1 cellular context compared by ENCODE assay signal in the genomic region with DNA sequence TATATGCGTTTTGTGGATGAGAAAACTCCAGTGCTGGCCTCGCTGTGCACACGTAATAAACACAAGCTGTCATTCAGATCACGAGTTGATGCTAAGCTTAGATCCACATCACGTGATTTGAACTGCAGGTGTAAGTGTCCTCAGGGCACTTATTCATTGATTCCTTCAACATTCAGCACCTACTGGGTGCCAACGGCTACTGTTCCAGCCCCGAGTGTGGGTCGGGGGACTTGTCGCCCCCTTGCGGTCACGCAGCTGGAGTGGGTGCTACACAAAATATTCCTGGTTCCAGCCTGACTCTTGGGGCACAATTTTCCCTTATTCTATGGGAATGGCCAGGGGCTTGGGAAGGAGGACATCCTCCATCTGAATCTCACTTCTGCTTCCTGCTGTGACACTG.
A peak's percentile ranks its signal among the peaks of the same experiment; 100 is the strongest.
TF ChIP-seq lines count a peak whose summit lies in the region.

No MANE protein-coding gene starts in this region.

TF ChIP-seq in K562, 482 proteins besides CTCF, POLR2A, EP300 and RAD21 (continued from another document and continues in another):
- TF ChIP-seq CTCFL (IDR thresholded peaks at IDR 0.05; ENCODE audit: borderline replicate concordance, insufficient read depth, low read depth, low read length, poor library complexity, severe bottlenecking) (peak; percentile 22), ZNF695 (CRISPR knock-in tag; IDR thresholded peaks at IDR 0.05) (no peak), SP1 (CRISPR knock-in tag; IDR thresholded peaks at IDR 0.05) (no peak), RAD51 (IDR thresholded peaks at IDR 0.05; ENCODE audit: borderline replicate concordance, low read depth) (peak; percentile 59), NR3C1 (CRISPR knock-in tag; IDR thresholded peaks at IDR 0.05) (no peak), HMBOX1 (IDR thresholded peaks at IDR 0.05) (no peak), HNRNPUL1 (IDR thresholded peaks at IDR 0.05; ENCODE audit: low read length) (no peak), BCOR (IDR thresholded peaks at IDR 0.05) (no peak), MTA3 (IDR thresholded peaks at IDR 0.05; ENCODE audit: borderline replicate concordance) (0 out of 2 replicates have a peak, but pooled peaks have one; percentile 35), PKNOX1 (IDR thresholded peaks at IDR 0.05) (0 out of 2 replicates have a peak, but pooled peaks have one; percentile 22), ZNF707 (CRISPR knock-in tag; conservative IDR thresholded peaks at IDR 0.05) (no peak), ZNF282 (CRISPR knock-in tag; IDR thresholded peaks at IDR 0.05) (no peak), ZFP36 (IDR thresholded peaks at IDR 0.05; ENCODE audit: low read depth, low read length, partially characterized antibody) (peak; percentile 4), RBM39 (optimal IDR thresholded peaks at IDR 0.05; ENCODE audit: low read depth, low read length) (no peak), ZNF696 (CRISPR knock-in tag; conservative IDR thresholded peaks at IDR 0.05) (no peak), ZNF408 (CRISPR knock-in tag; IDR thresholded peaks at IDR 0.05; ENCODE audit: low read depth) (no peak), SAFB (IDR thresholded peaks at IDR 0.05; ENCODE audit: borderline replicate concordance, low read depth, low read length) (no peak), ETV6 (IDR thresholded peaks at IDR 0.05; ENCODE audit: borderline replicate concordance in 1 of 2, low read depth in 2 of 2, low read length in 1 of 2) (no peak), ETV6 (CRISPR knock-in tag; IDR thresholded peaks at IDR 0.05; ENCODE audit: borderline replicate concordance) (no peak), KDM1A (IDR thresholded peaks at IDR 0.05) (no peak), CC2D1A (IDR thresholded peaks at IDR 0.05) (no peak), KAT8 (IDR thresholded peaks at IDR 0.05; ENCODE audit: low read depth) (no peak), PHF20 (IDR thresholded peaks at IDR 0.05; ENCODE audit: partially characterized antibody) (no peak), DPF2 (IDR thresholded peaks at IDR 0.05) (no peak), ZNF133 (CRISPR knock-in tag; IDR thresholded peaks at IDR 0.05) (no peak), U2AF2 (optimal IDR thresholded peaks at IDR 0.05; ENCODE audit: low read depth, low read length) (no peak), RFX7 (CRISPR knock-in tag; IDR thresholded peaks at IDR 0.05) (no peak), ZNF445 (CRISPR knock-in tag; IDR thresholded peaks at IDR 0.05; ENCODE audit: low read depth) (no peak), KAT2B (IDR thresholded peaks at IDR 0.05; ENCODE audit: low read depth, low read length) (no peak), MLLT1 (IDR thresholded peaks at IDR 0.05) (no peak), ZNF584 (CRISPR knock-in tag; IDR thresholded peaks at IDR 0.05; ENCODE audit: low read depth) (no peak), PRMT5 (CRISPR knock-in tag; IDR thresholded peaks at IDR 0.05) (no peak), NCOA6 (IDR thresholded peaks at IDR 0.05) (no peak), PYGO2 (tag; IDR thresholded peaks at IDR 0.05) (no peak), CCNT2 (IDR thresholded peaks at IDR 0.05; ENCODE audit: borderline replicate concordance, extremely low read depth, insufficient read length, low read depth, low read length) (no peak), NCOA2 (IDR thresholded peaks at IDR 0.05; ENCODE audit: partially characterized antibody in 2 of 2) (no peak), ZFP91 (CRISPR knock-in tag; IDR thresholded peaks at IDR 0.05) (no peak), XRCC5 (IDR thresholded peaks at IDR 0.05; ENCODE audit: low read depth, low read length) (peak; percentile 41; the same call in 1 of the 2 replicates), ZNF217 (CRISPR knock-in tag; IDR thresholded peaks at IDR 0.05) (no peak), ZNF12 (CRISPR knock-in tag; IDR thresholded peaks at IDR 0.05) (no peak), CTBP1 (IDR thresholded peaks at IDR 0.05; ENCODE audit: borderline replicate concordance) (no peak)
- TF ChIP-seq, protein P1, sequence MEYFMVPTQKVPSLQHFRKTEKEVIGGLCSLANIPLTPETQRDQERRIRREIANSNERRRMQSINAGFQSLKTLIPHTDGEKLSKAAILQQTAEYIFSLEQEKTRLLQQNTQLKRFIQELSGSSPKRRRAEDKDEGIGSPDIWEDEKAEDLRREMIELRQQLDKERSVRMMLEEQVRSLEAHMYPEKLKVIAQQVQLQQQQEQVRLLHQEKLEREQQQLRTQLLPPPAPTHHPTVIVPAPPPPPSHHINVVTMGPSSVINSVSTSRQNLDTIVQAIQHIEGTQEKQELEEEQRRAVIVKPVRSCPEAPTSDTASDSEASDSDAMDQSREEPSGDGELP (CRISPR knock-in tag; IDR thresholded peaks at IDR 0.05; ENCODE audit: borderline replicate concordance) = peak; percentile 44; the same call in 1 of the 2 replicates
- TF ChIP-seq, protein P2, sequence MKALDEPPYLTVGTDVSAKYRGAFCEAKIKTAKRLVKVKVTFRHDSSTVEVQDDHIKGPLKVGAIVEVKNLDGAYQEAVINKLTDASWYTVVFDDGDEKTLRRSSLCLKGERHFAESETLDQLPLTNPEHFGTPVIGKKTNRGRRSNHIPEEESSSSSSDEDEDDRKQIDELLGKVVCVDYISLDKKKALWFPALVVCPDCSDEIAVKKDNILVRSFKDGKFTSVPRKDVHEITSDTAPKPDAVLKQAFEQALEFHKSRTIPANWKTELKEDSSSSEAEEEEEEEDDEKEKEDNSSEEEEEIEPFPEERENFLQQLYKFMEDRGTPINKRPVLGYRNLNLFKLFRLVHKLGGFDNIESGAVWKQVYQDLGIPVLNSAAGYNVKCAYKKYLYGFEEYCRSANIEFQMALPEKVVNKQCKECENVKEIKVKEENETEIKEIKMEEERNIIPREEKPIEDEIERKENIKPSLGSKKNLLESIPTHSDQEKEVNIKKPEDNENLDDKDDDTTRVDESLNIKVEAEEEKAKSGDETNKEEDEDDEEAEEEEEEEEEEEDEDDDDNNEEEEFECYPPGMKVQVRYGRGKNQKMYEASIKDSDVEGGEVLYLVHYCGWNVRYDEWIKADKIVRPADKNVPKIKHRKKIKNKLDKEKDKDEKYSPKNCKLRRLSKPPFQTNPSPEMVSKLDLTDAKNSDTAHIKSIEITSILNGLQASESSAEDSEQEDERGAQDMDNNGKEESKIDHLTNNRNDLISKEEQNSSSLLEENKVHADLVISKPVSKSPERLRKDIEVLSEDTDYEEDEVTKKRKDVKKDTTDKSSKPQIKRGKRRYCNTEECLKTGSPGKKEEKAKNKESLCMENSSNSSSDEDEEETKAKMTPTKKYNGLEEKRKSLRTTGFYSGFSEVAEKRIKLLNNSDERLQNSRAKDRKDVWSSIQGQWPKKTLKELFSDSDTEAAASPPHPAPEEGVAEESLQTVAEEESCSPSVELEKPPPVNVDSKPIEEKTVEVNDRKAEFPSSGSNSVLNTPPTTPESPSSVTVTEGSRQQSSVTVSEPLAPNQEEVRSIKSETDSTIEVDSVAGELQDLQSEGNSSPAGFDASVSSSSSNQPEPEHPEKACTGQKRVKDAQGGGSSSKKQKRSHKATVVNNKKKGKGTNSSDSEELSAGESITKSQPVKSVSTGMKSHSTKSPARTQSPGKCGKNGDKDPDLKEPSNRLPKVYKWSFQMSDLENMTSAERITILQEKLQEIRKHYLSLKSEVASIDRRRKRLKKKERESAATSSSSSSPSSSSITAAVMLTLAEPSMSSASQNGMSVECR (CRISPR knock-in tag; IDR thresholded peaks at IDR 0.05) = no peak
- TF ChIP-seq, protein P3, sequence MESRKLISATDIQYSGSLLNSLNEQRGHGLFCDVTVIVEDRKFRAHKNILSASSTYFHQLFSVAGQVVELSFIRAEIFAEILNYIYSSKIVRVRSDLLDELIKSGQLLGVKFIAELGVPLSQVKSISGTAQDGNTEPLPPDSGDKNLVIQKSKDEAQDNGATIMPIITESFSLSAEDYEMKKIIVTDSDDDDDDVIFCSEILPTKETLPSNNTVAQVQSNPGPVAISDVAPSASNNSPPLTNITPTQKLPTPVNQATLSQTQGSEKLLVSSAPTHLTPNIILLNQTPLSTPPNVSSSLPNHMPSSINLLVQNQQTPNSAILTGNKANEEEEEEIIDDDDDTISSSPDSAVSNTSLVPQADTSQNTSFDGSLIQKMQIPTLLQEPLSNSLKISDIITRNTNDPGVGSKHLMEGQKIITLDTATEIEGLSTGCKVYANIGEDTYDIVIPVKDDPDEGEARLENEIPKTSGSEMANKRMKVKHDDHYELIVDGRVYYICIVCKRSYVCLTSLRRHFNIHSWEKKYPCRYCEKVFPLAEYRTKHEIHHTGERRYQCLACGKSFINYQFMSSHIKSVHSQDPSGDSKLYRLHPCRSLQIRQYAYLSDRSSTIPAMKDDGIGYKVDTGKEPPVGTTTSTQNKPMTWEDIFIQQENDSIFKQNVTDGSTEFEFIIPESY (CRISPR knock-in tag; IDR thresholded peaks at IDR 0.05) = no peak
- TF ChIP-seq, protein P4, sequence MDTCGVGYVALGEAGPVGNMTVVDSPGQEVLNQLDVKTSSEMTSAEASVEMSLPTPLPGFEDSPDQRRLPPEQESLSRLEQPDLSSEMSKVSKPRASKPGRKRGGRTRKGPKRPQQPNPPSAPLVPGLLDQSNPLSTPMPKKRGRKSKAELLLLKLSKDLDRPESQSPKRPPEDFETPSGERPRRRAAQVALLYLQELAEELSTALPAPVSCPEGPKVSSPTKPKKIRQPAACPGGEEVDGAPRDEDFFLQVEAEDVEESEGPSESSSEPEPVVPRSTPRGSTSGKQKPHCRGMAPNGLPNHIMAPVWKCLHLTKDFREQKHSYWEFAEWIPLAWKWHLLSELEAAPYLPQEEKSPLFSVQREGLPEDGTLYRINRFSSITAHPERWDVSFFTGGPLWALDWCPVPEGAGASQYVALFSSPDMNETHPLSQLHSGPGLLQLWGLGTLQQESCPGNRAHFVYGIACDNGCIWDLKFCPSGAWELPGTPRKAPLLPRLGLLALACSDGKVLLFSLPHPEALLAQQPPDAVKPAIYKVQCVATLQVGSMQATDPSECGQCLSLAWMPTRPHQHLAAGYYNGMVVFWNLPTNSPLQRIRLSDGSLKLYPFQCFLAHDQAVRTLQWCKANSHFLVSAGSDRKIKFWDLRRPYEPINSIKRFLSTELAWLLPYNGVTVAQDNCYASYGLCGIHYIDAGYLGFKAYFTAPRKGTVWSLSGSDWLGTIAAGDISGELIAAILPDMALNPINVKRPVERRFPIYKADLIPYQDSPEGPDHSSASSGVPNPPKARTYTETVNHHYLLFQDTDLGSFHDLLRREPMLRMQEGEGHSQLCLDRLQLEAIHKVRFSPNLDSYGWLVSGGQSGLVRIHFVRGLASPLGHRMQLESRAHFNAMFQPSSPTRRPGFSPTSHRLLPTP (IDR thresholded peaks at IDR 0.05; ENCODE audit: borderline replicate concordance, extremely low read depth, insufficient read length) = no peak
